ENCODE assay signal across 16 cellular contexts in genomic region chr2:148530350-148530749, GRCh38.
"Had no signal": no experiment of that assay in that cellular context is flagged by ENCODE, and none has a peak within 500 bp of the region (broad histone marks: within the 10 kb centered on the region; RNA-seq: fewer than 3 reads in every experiment).

No MANE protein-coding gene starts in this region.

- H3K27ac Mint-ChIP-seq: activated CD4-positive, alpha-beta T cell treated with anti-CD3 and anti-CD28 coated beads, Interleukin-2, amount 10 ng/mL, durations not matched to agents 24 days and 14 days; activated CD8-positive, alpha-beta T cell treated with anti-CD3 and anti-CD28 coated beads for 36 hours; activated T-cell treated with anti-CD3 and anti-CD28 coated beads, Interleukin-2, amount 50 U/mL, for 72 hours; nephron had no signal

- ATAC-seq: activated CD8-positive, alpha-beta T cell treated with anti-CD3 and anti-CD28 coated beads for 36 hours; activated naive CD4-positive, alpha-beta T cell treated with anti-CD3 and anti-CD28 coated beads, Interleukin-2, amount 50 U/mL, for 72 hours; activated T-cell treated with anti-CD3 and anti-CD28 coated beads, Interleukin-2, amount 50 U/mL, for 72 hours; body of pancreas; left cardiac atrium had no signal

- H3K27me3 ChIP-seq: body of pancreas, upper lobe of left lung had no signal

- H3K4me1 Mint-ChIP-seq: nephron had no signal

- H3K9me3 Mint-ChIP-seq: activated T-cell treated with anti-CD3 and anti-CD28 coated beads, Interleukin-2, amount 50 U/mL, for 72 hours; nephron had no signal

- H3K4me3 ChIP-seq: body of pancreas, lung, stomach, upper lobe of left lung had no signal

- H3K9me3 ChIP-seq: body of pancreas, stomach, upper lobe of left lung had no signal

- H3K4me3 Mint-ChIP-seq: activated CD4-positive, alpha-beta T cell treated with anti-CD3 and anti-CD28 coated beads, Interleukin-2, amount 10 ng/mL, durations not matched to agents 24 days and 14 days; activated CD8-positive, alpha-beta T cell treated with anti-CD3 and anti-CD28 coated beads for 36 hours; nephron had no signal

- DNase-seq: activated CD4-positive, alpha-beta T cell treated with anti-CD3 and anti-CD28 coated beads, Interleukin-2, amount 10 ng/mL, durations not matched to agents 24 days and 14 days; activated CD4-positive, CD25-positive, alpha-beta regulatory T cell; activated CD8-positive, alpha-beta T cell treated with anti-CD3 and anti-CD28 coated beads for 36 hours; activated effector memory CD4-positive, alpha-beta T cell treated with anti-CD3 and anti-CD28 coated beads, Interleukin-2, amount 50 U/mL, for 16 hours; activated T-cell treated with anti-CD3 and anti-CD28 coated beads, Interleukin-2, amount 50 U/mL, for 72 hours; body of pancreas; foreskin fibroblast; left cardiac atrium; posterior cingulate gyrus; retina; stomach; T-helper 9 cell; upper lobe of left lung had no signal

- H3K27me3 Mint-ChIP-seq: activated CD4-positive, alpha-beta T cell treated with anti-CD3 and anti-CD28 coated beads, Interleukin-2, amount 10 ng/mL, durations not matched to agents 24 days and 14 days; activated CD8-positive, alpha-beta T cell treated with anti-CD3 and anti-CD28 coated beads for 36 hours had no signal

- H3K27ac ChIP-seq: body of pancreas, stomach, upper lobe of left lung had no signal

- H3K36me3 ChIP-seq: stomach, upper lobe of left lung had no signal

- H3K4me1 ChIP-seq: body of pancreas, stomach had no signal
